Comparison of ENCODE assay signal across 29 cellular contexts in genomic region chr16:85862476-85863383, GRCh38. TPM values are rescaled to one million over a fixed set of nuclear protein-coding genes. Genes with fewer than 3 reads are reported as not detected.
DNase-seq lines count a peak whose midpoint lies in the region; ATAC-seq, FAIRE-seq and TF ChIP-seq lines count a peak whose summit lies in the region.
"Had no signal": no experiment of that assay in that cellular context is flagged by ENCODE, and none has a peak within 500 bp of the region (broad histone marks: within the 10 kb centered on the region; RNA-seq: fewer than 3 reads in every experiment).

No MANE protein-coding gene starts in this region.

- ATAC-seq in activated CD8-positive, alpha-beta memory T cell treated with anti-CD3 and anti-CD28 coated beads, Interleukin-2, amount 10 ng/mL, durations not matched to agents 7 days and 5 days, result no peak
- no peak for ATAC-seq in HG03521 (IDR thresholded peaks at IDR 0.05; ENCODE audit: unreplicated experiment)
- ATAC-seq: activated naive CD4-positive, alpha-beta T cell treated with anti-CD3 and anti-CD28 coated beads, Interleukin-2, amount 50 U/mL, for 72 hours; activated T-helper 17 cell treated with anti-CD3 and anti-CD28 coated beads, Interleukin-2, amount 50 U/mL, for 72 hours; naive thymus-derived CD8-positive, alpha-beta T cell; PC-3; stimulated activated naive B cell treated with anti-CD40 and anti-IgM and Interleukin-4, amounts not matched to agents 10 μg/mL and 1 μg/mL and 100 μg/mL, for 72 hours had no signal

- POLR2A ChIA-PET in HEK293 (lab: Yijun Ruan, JAX), result no interaction called here

- no peak overlapping the region for H3K4me3 Mint-ChIP-seq in activated CD8-positive, alpha-beta memory T cell treated with anti-CD3 and anti-CD28 coated beads, Interleukin-2, amount 10 ng/mL, durations not matched to agents 7 days and 5 days
- H3K4me3 Mint-ChIP-seq in chondrocyte (ENCODE audit: unreplicated experiment), result no peak overlapping the region
- H3K4me3 Mint-ChIP-seq: activated T-helper 17 cell treated with anti-CD3 and anti-CD28 coated beads, Interleukin-2, amount 50 U/mL, for 72 hours; CD4-positive, CD25-positive, alpha-beta regulatory T cell; central memory CD8-positive, alpha-beta T cell; mesothelial cell of epicardium; naive thymus-derived CD8-positive, alpha-beta T cell; stimulated activated naive B cell treated with anti-CD40 and anti-IgM and Interleukin-4, amounts not matched to agents 10 μg/mL and 1 μg/mL and 100 μg/mL, for 72 hours had no signal

- CTCF ChIA-PET in activated CD8-positive, alpha-beta memory T cell treated with anti-CD3 and anti-CD28 coated beads, Interleukin-2, amount 10 ng/mL, durations not matched to agents 7 days and 5 days (lab: Charles Lee), result interaction anchor here (1.9 kb wide), 1 partner anchor 41 kb away, joined by 6 read pairs; no protein-coding TSS in a partner anchor
- CTCF ChIA-PET in HEK293 (lab: Yijun Ruan, JAX), result no interaction called here

- no peaks in the 10 kb centered on the region for H3K27me3 ChIP-seq in small intestine (ENCODE audit: control insufficient read depth in 2 of 2, insufficient read depth in 2 of 2, low read length in 2 of 2)
- H3K27me3 ChIP-seq: ascending aorta, ovary, uterus had no signal

- no peaks in the 10 kb centered on the region for H3K36me3 Mint-ChIP-seq in activated CD8-positive, alpha-beta memory T cell treated with anti-CD3 and anti-CD28 coated beads, Interleukin-2, amount 10 ng/mL, durations not matched to agents 7 days and 5 days
- H3K36me3 Mint-ChIP-seq in chondrocyte (ENCODE audit: low read depth), result no peaks in the 10 kb centered on the region
- H3K36me3 Mint-ChIP-seq: CD4-positive, CD25-positive, alpha-beta regulatory T cell; mesothelial cell of epicardium; naive thymus-derived CD8-positive, alpha-beta T cell; stimulated activated naive B cell treated with anti-CD40 and anti-IgM and Interleukin-4, amounts not matched to agents 10 μg/mL and 1 μg/mL and 100 μg/mL, for 72 hours had no signal

- DNase-seq in activated CD8-positive, alpha-beta memory T cell treated with anti-CD3 and anti-CD28 coated beads for 24 hours, result peak; percentile 52
- DNase-seq in activated CD8-positive, alpha-beta memory T cell treated with anti-CD3 and anti-CD28 coated beads, Interleukin-2, amount 10 ng/mL, durations not matched to agents 7 days and 5 days, result no peak
- peak; percentile 61 for DNase-seq in chondrocyte (ENCODE audit: low spot score)
- DNase-seq in small intestine, result peak; percentile 42
- no peak for DNase-seq in NCI-H2081 treated with DMSO at 0.1 percent for 48 hours (lab: John Stamatoyannopoulos, UW)
- no peak for DNase-seq in NCI-H1417 (lab: John Stamatoyannopoulos, UW)
- DNase-seq: activated CD4-positive, alpha-beta T cell treated with anti-CD3 and anti-CD28 coated beads for 48 hours; CD4-positive, CD25-positive, alpha-beta regulatory T cell; effector CD4-positive, alpha-beta T cell; foreskin melanocyte; hippocampal formation; naive thymus-derived CD8-positive, alpha-beta T cell; NCI-H1092; NCI-H2081; NCI-H446 treated with DMSO at 0.1 percent for 48 hours; ovary; PC-3; retina; SHP77 treated with DMSO at 0.1 percent for 48 hours; stimulated activated naive B cell treated with anti-CD40 and anti-IgM and Interleukin-4, amounts not matched to agents 10 μg/mL and 1 μg/mL and 100 μg/mL, for 72 hours; uterus had no signal

- no peaks in the 10 kb centered on the region for H3K4me1 Mint-ChIP-seq in activated CD8-positive, alpha-beta memory T cell treated with anti-CD3 and anti-CD28 coated beads, Interleukin-2, amount 10 ng/mL, durations not matched to agents 7 days and 5 days
- no peaks in the 10 kb centered on the region for H3K4me1 Mint-ChIP-seq in chondrocyte (ENCODE audit: low read depth)
- H3K4me1 Mint-ChIP-seq: activated T-helper 17 cell treated with anti-CD3 and anti-CD28 coated beads, Interleukin-2, amount 50 U/mL, for 72 hours; CD4-positive, CD25-positive, alpha-beta regulatory T cell; central memory CD8-positive, alpha-beta T cell; mesothelial cell of epicardium had no signal

- H3K36me3 ChIP-seq in HEK293 (ENCODE audit: control insufficient read depth in 2 of 2, insufficient read depth in 1 of 2, low read length in 2 of 2), result no peaks in the 10 kb centered on the region
- no peaks in the 10 kb centered on the region for H3K36me3 ChIP-seq in small intestine (ENCODE audit: control insufficient read depth in 2 of 2, insufficient read depth in 2 of 2, low read length in 2 of 2)
- H3K36me3 ChIP-seq: ascending aorta, ovary, suprapubic skin, uterus had no signal

- FAIRE-seq in small intestine (lab: Jason Lieb, UNC), result no peak

- H3K27ac ChIP-seq in HEK293 (ENCODE audit: extremely low read depth, low read depth, low read length) (no peak overlapping the region), small intestine (ENCODE audit: low read depth in 1 of 2, low read length in 1 of 2) (no peak overlapping the region)
- H3K27ac ChIP-seq: ascending aorta, ovary, suprapubic skin, uterus had no signal

- no peak for TF ChIP-seq CTCF in HEK293 (tag by site-specific recombination; IDR thresholded peaks at IDR 0.05)
- TF ChIP-seq CTCF in chondrocyte (IDR thresholded peaks at IDR 0.05), result no peak

- H3K9me3 Mint-ChIP-seq in activated CD8-positive, alpha-beta memory T cell treated with anti-CD3 and anti-CD28 coated beads, Interleukin-2, amount 10 ng/mL, durations not matched to agents 7 days and 5 days (ENCODE audit: low read depth), result no peaks in the 10 kb centered on the region
- peaks cover 10% of the 10 kb centered on the region for H3K9me3 Mint-ChIP-seq in chondrocyte (ENCODE audit: low read depth)
- H3K9me3 Mint-ChIP-seq: activated T-helper 17 cell treated with anti-CD3 and anti-CD28 coated beads, Interleukin-2, amount 50 U/mL, for 72 hours; central memory CD8-positive, alpha-beta T cell had no signal

- H3K4me1 ChIP-seq in HEK293 (ENCODE audit: control insufficient read depth, insufficient read depth, low read length) (no peaks in the 10 kb centered on the region), small intestine (ENCODE audit: control insufficient read depth in 2 of 2, insufficient read depth in 1 of 2, low read depth in 1 of 2, low read length in 1 of 2) (no peaks in the 10 kb centered on the region)
- H3K4me1 ChIP-seq: ascending aorta, suprapubic skin, uterus had no signal

- H3K4me3 ChIP-seq in HEK293 (ENCODE audit: low read depth, low read length) (no peak overlapping the region), small intestine (ENCODE audit: low read depth in 1 of 2, low read length in 2 of 2) (no peak overlapping the region)
- H3K4me3 ChIP-seq: ascending aorta, ovary, suprapubic skin, uterus had no signal

- no peak overlapping the region for H3K27ac Mint-ChIP-seq in activated CD8-positive, alpha-beta memory T cell treated with anti-CD3 and anti-CD28 coated beads, Interleukin-2, amount 10 ng/mL, durations not matched to agents 7 days and 5 days
- no peak overlapping the region for H3K27ac Mint-ChIP-seq in chondrocyte (ENCODE audit: unreplicated experiment)
- H3K27ac Mint-ChIP-seq: activated T-helper 17 cell treated with anti-CD3 and anti-CD28 coated beads, Interleukin-2, amount 50 U/mL, for 72 hours; mesothelial cell of epicardium; stimulated activated naive B cell treated with anti-CD40 and anti-IgM and Interleukin-4, amounts not matched to agents 10 μg/mL and 1 μg/mL and 100 μg/mL, for 72 hours had no signal

- WGBS in small intestine, 3 donors, result 84 to 89% (median 86%) methylated on average over 19 of the region's 19 CpGs

- H3K9me3 ChIP-seq in HEK293 (ENCODE audit: control insufficient read depth, insufficient read depth, low read depth, low read length), result no peaks in the 10 kb centered on the region
- H3K9me3 ChIP-seq in small intestine (ENCODE audit: control insufficient read depth, low read depth), result no peaks in the 10 kb centered on the region
- H3K9me3 ChIP-seq: ascending aorta, ovary, suprapubic skin, uterus had no signal

- H3K27me3 Mint-ChIP-seq in activated CD8-positive, alpha-beta memory T cell treated with anti-CD3 and anti-CD28 coated beads, Interleukin-2, amount 10 ng/mL, durations not matched to agents 7 days and 5 days, result peaks cover 7% of the 10 kb centered on the region
- H3K27me3 Mint-ChIP-seq in chondrocyte (ENCODE audit: low read depth), result peaks cover 29% of the 10 kb centered on the region
- H3K27me3 Mint-ChIP-seq: central memory CD8-positive, alpha-beta T cell; stimulated activated naive B cell treated with anti-CD40 and anti-IgM and Interleukin-4, amounts not matched to agents 10 μg/mL and 1 μg/mL and 100 μg/mL, for 72 hours had no signal

TF ChIP-seq in HEK293, 187 proteins besides CTCF, POLR2A, EP300 and RAD21 (continues in another document):
- TF ChIP-seq ZNF155 (tag by site-specific recombination; IDR thresholded peaks at IDR 0.05) (no peak), ZNF24 (tag by site-specific recombination; IDR thresholded peaks at IDR 0.05) (no peak), TRIM28 (IDR thresholded peaks at IDR 0.05; ENCODE audit: borderline replicate concordance, low read length) (no peak), ZNF501 (tag by site-specific recombination; IDR thresholded peaks at IDR 0.05) (no peak), ZNF394 (tag by site-specific recombination; IDR thresholded peaks at IDR 0.05; ENCODE audit: borderline replicate concordance) (peak; percentile 71; the same call in 1 of the 2 replicates), RBAK (tag by site-specific recombination; IDR thresholded peaks at IDR 0.05) (no peak), ZNF473 (tag by site-specific recombination; IDR thresholded peaks at IDR 0.05) (no peak), ZNF664 (tag by site-specific recombination; IDR thresholded peaks at IDR 0.05) (no peak), ZBTB6 (tag by site-specific recombination; IDR thresholded peaks at IDR 0.05) (no peak), ZNF140 (tag by site-specific recombination; IDR thresholded peaks at IDR 0.05) (peak; percentile 31; the same call in 1 of the 2 replicates), ZNF426 (tag by site-specific recombination; IDR thresholded peaks at IDR 0.05) (peak; percentile 42), ZNF658 (tag by site-specific recombination; IDR thresholded peaks at IDR 0.05) (no peak), ZNF274 (IDR thresholded peaks at IDR 0.05; ENCODE audit: low read length) (no peak), ZNF274 (tag by site-specific recombination; IDR thresholded peaks at IDR 0.05; ENCODE audit: borderline replicate concordance) (no peak)

RNA-seq across cellular contexts. Expression of gene IRF8, which starts 36.2 kb away (rescaled TPM):
- total RNA-seq in activated CD8-positive, alpha-beta memory T cell treated with anti-CD3 and anti-CD28 coated beads, Interleukin-2, amount 10 ng/mL, durations not matched to agents 7 days and 5 days, result 10 to 100 TPM in 1 of 2 experiments, 1 to 10 TPM in 1; 8.4 to 11.1 TPM
- total RNA-seq in chondrocyte, result not detected in 3 replicates
- polyA plus RNA-seq in small intestine, result 10 to 100 TPM; 28.0 to 52.1 (median 40.1) TPM
- total RNA-seq: PC-3 had no signal

Comparison
In these comparisons a context has a peak if more than half of its experiments do, and no peak if none do; other contexts are left out.
1. DNase-seq: peak in activated CD8-positive, alpha-beta memory T cell treated with anti-CD3 and anti-CD28 coated beads for 24 hours (single experiment), chondrocyte (single experiment) and small intestine (single experiment); none in activated CD8-positive, alpha-beta memory T cell treated with anti-CD3 and anti-CD28 coated beads, Interleukin-2, amount 10 ng/mL, durations not matched to agents 7 days and 5 days (single experiment), NCI-H2081 treated with DMSO at 0.1 percent for 48 hours (single experiment) and NCI-H1417 (0 of 3).